Comparison of ENCODE assay signal across 8 cellular contexts in genomic region chr11:62547691-62548281, GRCh38. TPM values are rescaled to one million over a fixed set of nuclear protein-coding genes. Genes with fewer than 3 reads are reported as not detected.
A peak's percentile ranks its signal among the peaks of the same experiment; 100 is the strongest.
DNase-seq lines count a peak whose midpoint lies in the region; ATAC-seq, FAIRE-seq and TF ChIP-seq lines count a peak whose summit lies in the region.

No MANE protein-coding gene starts in this region.

- no peak for TF ChIP-seq CTCF in astrocyte (IDR thresholded peaks at IDR 0.05; ENCODE audit: insufficient read depth, low read depth, low read length)

- H3K79me2 ChIP-seq in astrocyte (ENCODE audit: insufficient read depth, low read length): peaks cover 46% of the 10 kb centered on the region

- H3K27ac Mint-ChIP-seq in astrocyte (ENCODE audit: unreplicated experiment): peak overlapping the region; percentile 86
- H3K27ac Mint-ChIP-seq in stimulated activated effector memory CD8-positive, alpha-beta T cell treated with anti-CD3 and anti-CD28 coated beads, Interleukin-12 subunit alpha, Interleukin-12 subunit beta, amount 100 ng/mL, for 72 hours: peak overlapping the region; percentile 83

- DNase-seq in astrocyte (ENCODE audit: low read depth): no peak
- no peak for DNase-seq in stimulated activated effector memory CD8-positive, alpha-beta T cell treated with anti-CD3 and anti-CD28 coated beads, Interleukin-12 subunit alpha, Interleukin-12 subunit beta, amount 100 ng/mL, for 72 hours (ENCODE audit: low spot score in 2 of 2)
- DNase-seq in dedifferentiated amniotic fluid mesenchymal stem cell (ENCODE audit: extremely low spot score): no peak
- DNase-seq in erythroblast (lab: John Stamatoyannopoulos, UW): no peak

- no peaks in the 10 kb centered on the region for H3K36me3 ChIP-seq in HUES6 (ENCODE audit: control insufficient read depth, insufficient read depth, low read length)
- no peaks in the 10 kb centered on the region for H3K36me3 ChIP-seq in astrocyte (ENCODE audit: insufficient read depth, low read length)
- no peaks in the 10 kb centered on the region for H3K36me3 ChIP-seq in iPS-20b (ENCODE audit: insufficient read depth, low read depth, low read length)

- no peaks in the 10 kb centered on the region for H3K9me3 ChIP-seq in HUES6 (ENCODE audit: control insufficient read depth, insufficient read depth, low read depth, low read length)
- H3K9me3 ChIP-seq in astrocyte (ENCODE audit: insufficient read depth, low read depth, low read length): no peaks in the 10 kb centered on the region
- H3K9me3 ChIP-seq in iPS-20b (ENCODE audit: insufficient read depth, low read depth, low read length): no peaks in the 10 kb centered on the region

- ATAC-seq in stimulated activated effector memory CD8-positive, alpha-beta T cell treated with anti-CD3 and anti-CD28 coated beads, Interleukin-12 subunit alpha, Interleukin-12 subunit beta, amount 100 ng/mL, for 72 hours: no peak
- ATAC-seq in HG02759 (IDR thresholded peaks at IDR 0.05; ENCODE audit: unreplicated experiment): no peak
- ATAC-seq in GM21423 (IDR thresholded peaks at IDR 0.05; ENCODE audit: unreplicated experiment): no peak

- no peaks in the 10 kb centered on the region for H3K9me3 Mint-ChIP-seq in astrocyte (ENCODE audit: unreplicated experiment)
- no peaks in the 10 kb centered on the region for H3K9me3 Mint-ChIP-seq in stimulated activated effector memory CD8-positive, alpha-beta T cell treated with anti-CD3 and anti-CD28 coated beads, Interleukin-12 subunit alpha, Interleukin-12 subunit beta, amount 100 ng/mL, for 72 hours

- peaks cover 40% of the 10 kb centered on the region for H3K4me1 ChIP-seq in HUES6 (ENCODE audit: control insufficient read depth, insufficient read depth, low read length)
- H3K4me1 ChIP-seq in astrocyte (ENCODE audit: insufficient read depth, low read length): peaks cover 45% of the 10 kb centered on the region
- peaks cover 15% of the 10 kb centered on the region for H3K4me1 ChIP-seq in iPS-20b (ENCODE audit: insufficient read depth, low read length)

- H3K4me2 ChIP-seq in astrocyte (ENCODE audit: low read length): peak overlapping the region; percentile 90

- H2AFZ ChIP-seq in astrocyte (ENCODE audit: low read depth, low read length): peak overlapping the region; percentile 24

- TF ChIP-seq POLR2A in erythroblast (IDR thresholded peaks at IDR 0.05; ENCODE audit: low read length): no peak

- H3K4me1 Mint-ChIP-seq in astrocyte (ENCODE audit: low read depth, unreplicated experiment): peaks cover 34% of the 10 kb centered on the region
- peaks cover 65% of the 10 kb centered on the region for H3K4me1 Mint-ChIP-seq in stimulated activated effector memory CD8-positive, alpha-beta T cell treated with anti-CD3 and anti-CD28 coated beads, Interleukin-12 subunit alpha, Interleukin-12 subunit beta, amount 100 ng/mL, for 72 hours

- H3K27me3 Mint-ChIP-seq in astrocyte (ENCODE audit: low read depth, unreplicated experiment): no peaks in the 10 kb centered on the region

- H3K4me3 ChIP-seq in HUES6 (ENCODE audit: low read depth, low read length): peak overlapping the region; percentile 81
- peak overlapping the region; percentile 95 for H3K4me3 ChIP-seq in astrocyte (ENCODE audit: insufficient read depth, low read depth, low read length)
- H3K4me3 ChIP-seq in iPS-20b (ENCODE audit: low read length): peak overlapping the region; percentile 66

- H3K9ac ChIP-seq in HUES6 (ENCODE audit: low read length): peak overlapping the region; percentile 65
- peak overlapping the region; percentile 91 for H3K9ac ChIP-seq in astrocyte (ENCODE audit: low read length)
- H3K9ac ChIP-seq in iPS-20b (ENCODE audit: low read depth, low read length): no peak overlapping the region

- no peaks in the 10 kb centered on the region for H3K36me3 Mint-ChIP-seq in astrocyte (ENCODE audit: low read depth, unreplicated experiment)
- H3K36me3 Mint-ChIP-seq in stimulated activated effector memory CD8-positive, alpha-beta T cell treated with anti-CD3 and anti-CD28 coated beads, Interleukin-12 subunit alpha, Interleukin-12 subunit beta, amount 100 ng/mL, for 72 hours: peaks cover 45% of the 10 kb centered on the region

- peaks cover 27% of the 10 kb centered on the region for H4K20me1 ChIP-seq in astrocyte (ENCODE audit: insufficient read depth, low read length)

- FAIRE-seq in astrocyte (lab: Jason Lieb, UNC): no peak

- H3K4me3 Mint-ChIP-seq in astrocyte (ENCODE audit: unreplicated experiment): peak overlapping the region; percentile 84
- peak overlapping the region; percentile 80 for H3K4me3 Mint-ChIP-seq in stimulated activated effector memory CD8-positive, alpha-beta T cell treated with anti-CD3 and anti-CD28 coated beads, Interleukin-12 subunit alpha, Interleukin-12 subunit beta, amount 100 ng/mL, for 72 hours

- H3K27ac ChIP-seq in HUES6 (ENCODE audit: low read depth, low read length): no peak overlapping the region
- H3K27ac ChIP-seq in astrocyte (ENCODE audit: low read depth, low read length): peak overlapping the region; percentile 66
- H3K27ac ChIP-seq in iPS-20b (ENCODE audit: low read length): no peak overlapping the region

- H3K27me3 ChIP-seq in HUES6 (ENCODE audit: control insufficient read depth, insufficient read depth, low read length) (peaks cover 58% of the 10 kb centered on the region), astrocyte (ENCODE audit: insufficient read depth, low read length) (no peaks in the 10 kb centered on the region), iPS-20b (ENCODE audit: insufficient read depth, low read length) (peaks cover 77% of the 10 kb centered on the region)

RNA-seq across cellular contexts. Expression of gene AHNAK, which starts 1.2 kb away (rescaled TPM):
- total RNA-seq in astrocyte: 305 and 378 TPM in 2 replicates

RNA-seq across cellular contexts. Expression of gene EEF1G, which starts 25.9 kb away (rescaled TPM):
- total RNA-seq in astrocyte: 1,185 and 1,298 TPM in 2 replicates

RNA-seq across cellular contexts. Expression of gene TUT1, which starts 43.5 kb away (rescaled TPM):
- total RNA-seq in astrocyte: 16.8 and 18.3 TPM in 2 replicates

RNA-seq across cellular contexts. Expression of gene MTA2, which starts 53.9 kb away (rescaled TPM):
- 123 and 136 TPM in 2 replicates for total RNA-seq in astrocyte
